ENCODE assay signal across 19 cellular contexts in the genomic region with DNA sequence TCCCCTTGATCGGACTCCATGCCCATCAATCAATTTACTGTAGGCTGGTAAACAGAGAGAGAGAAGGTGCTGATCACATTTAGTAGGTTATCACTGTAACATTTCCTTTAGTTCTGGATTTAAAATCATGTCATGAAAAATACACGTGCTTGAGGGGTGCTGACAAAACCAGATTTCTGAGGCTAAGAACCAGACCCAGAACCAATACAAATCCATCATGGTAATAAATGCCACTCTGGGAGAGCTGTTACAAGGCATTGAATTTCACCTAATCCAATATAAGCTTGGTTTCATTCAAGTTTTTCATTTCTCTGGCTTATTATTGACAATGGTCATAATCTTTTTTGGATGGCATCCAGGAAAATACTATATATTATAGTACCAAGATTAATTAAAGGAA.
"Had no signal": no experiment of that assay in that cellular context is flagged by ENCODE, and none has a peak within 500 bp of the region (broad histone marks: within the 10 kb centered on the region; RNA-seq: fewer than 3 reads in every experiment).

No MANE protein-coding gene starts in this region.

- DNase-seq: KBM-7; MV-4-11; NCI-H1048; NCI-H1105; NCI-H1436 treated with DMSO at 0.1 percent for 48 hours; NCI-H1694; NCI-H187 treated with DMSO at 0.1 percent for 48 hours; NCI-H2029 treated with DMSO at 0.1 percent for 48 hours; NCI-H2171; NCI-H226; NCI-H446; NCI-H510A; NCI-H526 treated with DMSO at 0.1 percent for 48 hours; NCI-H774; NK-92 treated with Interleukin-12 subunit alpha and Interleukin-12 subunit beta, amount 100 ng/mL, for 24 hours; PC-3; SHP77; SW 1271; T-cell had no signal
